9 cellular contexts compared by ENCODE assay signal in the genomic region with DNA sequence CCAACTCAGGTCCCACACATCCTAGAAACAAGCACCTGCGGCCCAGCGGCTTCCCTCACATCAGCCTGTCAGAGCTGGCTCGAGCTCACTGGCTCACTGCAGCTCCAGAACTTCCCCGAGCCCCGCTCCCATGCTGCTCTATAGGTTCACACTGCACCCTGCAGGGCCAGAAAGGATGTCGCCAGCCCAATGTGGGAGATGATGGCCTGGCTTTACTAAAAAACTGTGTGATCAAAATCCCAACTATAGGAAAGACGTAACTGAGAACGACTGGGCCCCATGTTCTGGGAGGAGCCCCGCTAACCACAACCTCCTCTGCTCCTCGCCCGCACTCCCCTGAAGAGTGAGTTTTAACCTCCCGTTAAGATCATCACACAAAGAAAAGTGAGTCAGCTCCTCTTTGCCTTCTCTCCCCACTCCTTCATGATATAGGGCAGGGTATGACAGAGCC. TPM values are rescaled to one million over a fixed set of nuclear protein-coding genes. Genes with fewer than 3 reads are reported as not detected.
DNase-seq lines count a peak whose midpoint lies in the region; ATAC-seq and TF ChIP-seq lines count a peak whose summit lies in the region.
"Had no signal": no experiment of that assay in that cellular context is flagged by ENCODE, and none has a peak within 500 bp of the region (broad histone marks: within the 10 kb centered on the region; RNA-seq: fewer than 3 reads in every experiment).

No MANE protein-coding gene starts in this region.

- H3K27ac ChIP-seq in CD8-positive, alpha-beta memory T cell (ENCODE audit: low read depth, low read length) = peak overlapping the region; percentile 86
- H3K27ac ChIP-seq in coronary artery (no peak overlapping the region), smooth muscle cell (ENCODE audit: low read depth) (peak overlapping the region; percentile 64)
- H3K27ac ChIP-seq: SK-N-MC had no signal

- no TSS peak for BruUV-seq in Caco-2 (replicated peaks; lab: Mats Ljungman, UMichigan)

- no peaks in the 10 kb centered on the region for H3K9me3 ChIP-seq in CD8-positive, alpha-beta memory T cell (ENCODE audit: low read length)
- H3K9me3 ChIP-seq in smooth muscle cell (replicated peaks; ENCODE audit: low read depth) (no peaks in the 10 kb centered on the region), Caco-2 (no peaks in the 10 kb centered on the region)

- peaks cover 11% of the 10 kb centered on the region for H3K36me3 ChIP-seq in CD8-positive, alpha-beta memory T cell (ENCODE audit: insufficient read depth, low read length)
- H3K36me3 ChIP-seq in smooth muscle cell (ENCODE audit: low read depth) = no peaks in the 10 kb centered on the region
- H3K36me3 ChIP-seq in Caco-2 (ENCODE audit: control insufficient read depth, insufficient read depth, low read length) = peaks cover 9% of the 10 kb centered on the region

- peak overlapping the region; percentile 95 to 99 (median 98) for H3K27ac Mint-ChIP-seq in CD8-positive, alpha-beta memory T cell
- peak overlapping the region; percentile 92 for H3K27ac Mint-ChIP-seq in activated CD4-positive, alpha-beta T cell treated with anti-CD3 and anti-CD28 coated beads, Interleukin-2, amount 10 ng/mL, durations not matched to agents 7 days and 5 days
- no peak overlapping the region for H3K27ac Mint-ChIP-seq in Caco-2 (ENCODE audit: unreplicated experiment)

- H3K27me3 Mint-ChIP-seq in CD8-positive, alpha-beta memory T cell = no peaks in the 10 kb centered on the region
- H3K27me3 Mint-ChIP-seq in activated CD4-positive, alpha-beta T cell treated with anti-CD3 and anti-CD28 coated beads, Interleukin-2, amount 10 ng/mL, durations not matched to agents 7 days and 5 days = no peaks in the 10 kb centered on the region
- no peaks in the 10 kb centered on the region for H3K27me3 Mint-ChIP-seq in Caco-2 (ENCODE audit: insufficient read depth, unreplicated experiment)

- no peak overlapping the region for H3K9ac ChIP-seq in smooth muscle cell (ENCODE audit: low read depth)

- H3K79me2 ChIP-seq in smooth muscle cell (ENCODE audit: low read depth) = peaks cover 96% of the 10 kb centered on the region

- no peaks in the 10 kb centered on the region for H3K9me3 Mint-ChIP-seq in CD8-positive, alpha-beta memory T cell
- H3K9me3 Mint-ChIP-seq in activated CD4-positive, alpha-beta T cell treated with anti-CD3 and anti-CD28 coated beads, Interleukin-2, amount 10 ng/mL, durations not matched to agents 7 days and 5 days = no peaks in the 10 kb centered on the region
- H3K9me3 Mint-ChIP-seq in Caco-2 (ENCODE audit: unreplicated experiment) = no peaks in the 10 kb centered on the region

- CTCF ChIA-PET in CD8-positive, alpha-beta memory T cell (lab: Charles Lee) = interaction anchor here (0.7 to 6.5 kb wide), 13 partner anchors 9 to 349 kb away, joined by 3 to 84 read pairs (median 6); a partner anchor contains a TSS
- CTCF ChIA-PET in activated CD4-positive, alpha-beta T cell treated with anti-CD3 and anti-CD28 coated beads, Interleukin-2, amount 10 ng/mL, durations not matched to agents 7 days and 5 days (lab: Charles Lee) = interaction anchor here (0.8 to 2.8 kb wide), 10 partner anchors 9 to 34 kb away, joined by 3 to 11 read pairs (median 6); a partner anchor contains a TSS
- CTCF ChIA-PET in Caco-2 (lab: Charles Lee) = interaction anchor here (0.8 to 1.1 kb wide), 2 partner anchors 16 to 186 kb away, joined by 3 to 5 read pairs; a partner anchor contains a TSS

- H3K4me2 ChIP-seq in smooth muscle cell = peak overlapping the region; percentile 90

- TF ChIP-seq CTCF in coronary artery (IDR thresholded peaks at IDR 0.05) = no peak
- TF ChIP-seq CTCF in smooth muscle cell (IDR thresholded peaks at IDR 0.05; ENCODE audit: borderline replicate concordance, insufficient read depth, poor library complexity, severe bottlenecking) = no peak
- no peak for TF ChIP-seq CTCF in Caco-2 (IDR thresholded peaks at IDR 0.05; ENCODE audit: insufficient read depth in 1 of 2, low read depth in 1 of 2, low read length in 1 of 2, severe bottlenecking in 1 of 2, unreplicated experiment in 1 of 2)

- peaks cover 20% of the 10 kb centered on the region for H3F3A ChIP-seq in smooth muscle cell (ENCODE audit: low read depth)

- intact Hi-C loops in Caco-2 (cut with micrococcal nuclease; ENCODE audit: unreplicated experiment) = no loop called here

- H3K4me1 ChIP-seq in CD8-positive, alpha-beta memory T cell (ENCODE audit: insufficient read depth, low read length) = peaks cover 80% of the 10 kb centered on the region
- peaks cover 15% of the 10 kb centered on the region for H3K4me1 ChIP-seq in smooth muscle cell (ENCODE audit: low read depth)
- H3K4me1 ChIP-seq in Caco-2 = peaks cover 6% of the 10 kb centered on the region; the same call in 1 of the 2 replicates

- H3K4me3 ChIP-seq in CD8-positive, alpha-beta memory T cell (ENCODE audit: low read length) = peak overlapping the region; percentile 53
- H3K4me3 ChIP-seq in coronary artery (peak overlapping the region; percentile 18), smooth muscle cell (no peak overlapping the region), Caco-2 (ENCODE audit: low read depth, low read length) (no peak overlapping the region)
- H3K4me3 ChIP-seq: SK-N-MC had no signal

- POLR2A ChIA-PET in CD8-positive, alpha-beta memory T cell (lab: Charles Lee) = interaction anchor here (0.6 to 4.0 kb wide), 9 partner anchors 14 to 222 kb away, joined by 3 to 58 read pairs (median 8); a partner anchor contains a TSS
- POLR2A ChIA-PET in activated CD4-positive, alpha-beta T cell treated with anti-CD3 and anti-CD28 coated beads, Interleukin-2, amount 10 ng/mL, durations not matched to agents 7 days and 5 days (lab: Charles Lee) = interaction anchor here (0.6 to 2.2 kb wide), 3 partner anchors 15 to 38 kb away, joined by 5 to 17 read pairs (median 7); a partner anchor contains a TSS
- POLR2A ChIA-PET in Caco-2 (lab: Charles Lee) = no interaction called here

- no peak overlapping the region for H2AFZ ChIP-seq in smooth muscle cell (ENCODE audit: low read depth)

- peaks cover 73 to 85% (median 73%) of the 10 kb centered on the region in 3 donors for H3K4me1 Mint-ChIP-seq in CD8-positive, alpha-beta memory T cell
- H3K4me1 Mint-ChIP-seq in activated CD4-positive, alpha-beta T cell treated with anti-CD3 and anti-CD28 coated beads, Interleukin-2, amount 10 ng/mL, durations not matched to agents 7 days and 5 days = peaks cover 66% of the 10 kb centered on the region
- peaks cover 24% of the 10 kb centered on the region for H3K4me1 Mint-ChIP-seq in Caco-2 (ENCODE audit: low read depth, unreplicated experiment)

- ATAC-seq in GM21390 (IDR thresholded peaks at IDR 0.05; ENCODE audit: unreplicated experiment) (no peak), GM18519 (IDR thresholded peaks at IDR 0.05; ENCODE audit: low FRiP score, unreplicated experiment) (no peak), GM21786 (IDR thresholded peaks at IDR 0.05; ENCODE audit: unreplicated experiment) (no peak)

- DNase-seq in CD8-positive, alpha-beta memory T cell = peak; percentile 56 to 81 (median 69)
- peak; percentile 70 for DNase-seq in activated CD4-positive, alpha-beta T cell treated with anti-CD3 and anti-CD28 coated beads, Interleukin-2, amount 10 ng/mL, durations not matched to agents 7 days and 5 days
- DNase-seq in coronary artery (ENCODE audit: low spot score) (no peak), smooth muscle cell (lab: John Stamatoyannopoulos, UW; ENCODE audit: unreplicated experiment) (no peak), Caco-2 (no peak)

- H3K36me3 Mint-ChIP-seq in CD8-positive, alpha-beta memory T cell = peaks cover 0 to 64% (median 7%) of the 10 kb centered on the region in 3 donors
- peaks cover 50% of the 10 kb centered on the region for H3K36me3 Mint-ChIP-seq in activated CD4-positive, alpha-beta T cell treated with anti-CD3 and anti-CD28 coated beads, Interleukin-2, amount 10 ng/mL, durations not matched to agents 7 days and 5 days (ENCODE audit: low read depth)
- H3K36me3 Mint-ChIP-seq in Caco-2 (ENCODE audit: insufficient read depth, unreplicated experiment) = peaks cover 81% of the 10 kb centered on the region

- no peaks in the 10 kb centered on the region for H3K27me3 ChIP-seq in CD8-positive, alpha-beta memory T cell (ENCODE audit: insufficient read depth, low read length, poor library complexity, severe bottlenecking)
- H3K27me3 ChIP-seq in smooth muscle cell (ENCODE audit: low read depth) = no peaks in the 10 kb centered on the region
- no peaks in the 10 kb centered on the region for H3K27me3 ChIP-seq in Caco-2 (replicated peaks; ENCODE audit: control insufficient read depth, insufficient read depth, low read length)

- whole genome bisulfite sequencing in smooth muscle cell (ENCODE audit: low lambda C conversion rate) = 65% methylated on average over 12 of the region's 12 CpGs

- peaks cover 91% of the 10 kb centered on the region for H4K20me1 ChIP-seq in smooth muscle cell (ENCODE audit: low read depth)

- H3K4me3 Mint-ChIP-seq in CD8-positive, alpha-beta memory T cell = peak overlapping the region; percentile 70 to 89 (median 80)
- H3K4me3 Mint-ChIP-seq in activated CD4-positive, alpha-beta T cell treated with anti-CD3 and anti-CD28 coated beads, Interleukin-2, amount 10 ng/mL, durations not matched to agents 7 days and 5 days = peak overlapping the region; percentile 69
- H3K4me3 Mint-ChIP-seq in Caco-2 (ENCODE audit: unreplicated experiment) = no peak overlapping the region

RNA-seq across cellular contexts. Expression of a gene that starts 4.6 kb away (rescaled TPM):
- 100 to 1,000 TPM; 239 to 250 TPM for total RNA-seq in CD8-positive, alpha-beta memory T cell
- 202 TPM for polyA plus RNA-seq in CD8-positive, alpha-beta memory T cell
- total RNA-seq in activated CD4-positive, alpha-beta T cell treated with anti-CD3 and anti-CD28 coated beads, Interleukin-2, amount 10 ng/mL, durations not matched to agents 7 days and 5 days = 100 to 1,000 TPM; 147 to 164 TPM
- 353 and 377 TPM in 2 replicates for total RNA-seq in smooth muscle cell
- 340 and 396 TPM in 2 replicates for polyA plus RNA-seq in smooth muscle cell
- 239 and 253 TPM in 2 replicates for total RNA-seq in Caco-2 (2022)

RNA-seq across cellular contexts. Expression of a gene that starts 4.9 kb away (rescaled TPM):
- total RNA-seq in CD8-positive, alpha-beta memory T cell = under 1 TPM; 0.24 to 0.91 TPM
- 0.75 TPM for polyA plus RNA-seq in CD8-positive, alpha-beta memory T cell
- total RNA-seq in activated CD4-positive, alpha-beta T cell treated with anti-CD3 and anti-CD28 coated beads, Interleukin-2, amount 10 ng/mL, durations not matched to agents 7 days and 5 days = 1 to 10 TPM in 1 of 2 experiments, under 1 TPM in 1; 0.65 to 2.0 TPM
- total RNA-seq in smooth muscle cell (2.7 TPM in 1 of 2 replicates, not detected in the other), Caco-2 (2022) (3.4 and 4.1 TPM in 2 replicates)
- 0.90 and 0.99 TPM in 2 replicates for polyA plus RNA-seq in smooth muscle cell

RNA-seq across cellular contexts. Expression of a gene that starts 14.9 kb away (rescaled TPM):
- 10 to 100 TPM; 34.9 to 35.2 TPM for total RNA-seq in CD8-positive, alpha-beta memory T cell
- polyA plus RNA-seq in CD8-positive, alpha-beta memory T cell = 46.6 TPM
- 10 to 100 TPM; 14.8 to 16.0 TPM for total RNA-seq in activated CD4-positive, alpha-beta T cell treated with anti-CD3 and anti-CD28 coated beads, Interleukin-2, amount 10 ng/mL, durations not matched to agents 7 days and 5 days
- 2.8 and 11.4 TPM in 2 replicates for total RNA-seq in smooth muscle cell
- 21.4 and 28.9 TPM in 2 replicates for polyA plus RNA-seq in smooth muscle cell
- 32.3 and 34.4 TPM in 2 replicates for total RNA-seq in Caco-2 (2022)

RNA-seq across cellular contexts. Expression of a gene that starts 15.0 kb away (rescaled TPM):
- 10 to 100 TPM; 35.9 to 37.8 TPM for total RNA-seq in CD8-positive, alpha-beta memory T cell
- 110 TPM for polyA plus RNA-seq in CD8-positive, alpha-beta memory T cell
- 10 to 100 TPM; 39.4 to 48.9 TPM for total RNA-seq in activated CD4-positive, alpha-beta T cell treated with anti-CD3 and anti-CD28 coated beads, Interleukin-2, amount 10 ng/mL, durations not matched to agents 7 days and 5 days
- 23.8 and 33.5 TPM in 2 replicates for total RNA-seq in smooth muscle cell
- polyA plus RNA-seq in smooth muscle cell = 57.7 and 60.7 TPM in 2 replicates
- 54.9 and 57.5 TPM in 2 replicates for total RNA-seq in Caco-2 (2022)

RNA-seq across cellular contexts. Expression of a gene that starts 23.3 kb away (rescaled TPM):
- 1,000 to 10,000 TPM; 3,139 to 3,155 TPM for total RNA-seq in CD8-positive, alpha-beta memory T cell
- 1,038 TPM for polyA plus RNA-seq in CD8-positive, alpha-beta memory T cell
- total RNA-seq in activated CD4-positive, alpha-beta T cell treated with anti-CD3 and anti-CD28 coated beads, Interleukin-2, amount 10 ng/mL, durations not matched to agents 7 days and 5 days = 1,000 to 10,000 TPM; 1,880 to 1,928 TPM
- total RNA-seq in smooth muscle cell = 1,134 and 1,254 TPM in 2 replicates
- 372 and 413 TPM in 2 replicates for polyA plus RNA-seq in smooth muscle cell
- 1,995 and 2,182 TPM in 2 replicates for total RNA-seq in Caco-2 (2022)

Comparison
In these comparisons a context has a peak if more than half of its experiments do, and no peak if none do; other contexts are left out.
1. DNase-seq: peak in CD8-positive, alpha-beta memory T cell (5 of 5) and activated CD4-positive, alpha-beta T cell treated with anti-CD3 and anti-CD28 coated beads, Interleukin-2, amount 10 ng/mL, durations not matched to agents 7 days and 5 days (single experiment); none in coronary artery (single experiment), smooth muscle cell (single experiment) and Caco-2 (0 of 2).
2. H3K27ac ChIP-seq: peak in CD8-positive, alpha-beta memory T cell (single experiment) and smooth muscle cell (single experiment); none in coronary artery (0 of 2).
3. H3K4me3 ChIP-seq: peak in CD8-positive, alpha-beta memory T cell (single experiment) and coronary artery (single experiment); none in smooth muscle cell (single experiment) and Caco-2 (single experiment).